In the genomic region with DNA sequence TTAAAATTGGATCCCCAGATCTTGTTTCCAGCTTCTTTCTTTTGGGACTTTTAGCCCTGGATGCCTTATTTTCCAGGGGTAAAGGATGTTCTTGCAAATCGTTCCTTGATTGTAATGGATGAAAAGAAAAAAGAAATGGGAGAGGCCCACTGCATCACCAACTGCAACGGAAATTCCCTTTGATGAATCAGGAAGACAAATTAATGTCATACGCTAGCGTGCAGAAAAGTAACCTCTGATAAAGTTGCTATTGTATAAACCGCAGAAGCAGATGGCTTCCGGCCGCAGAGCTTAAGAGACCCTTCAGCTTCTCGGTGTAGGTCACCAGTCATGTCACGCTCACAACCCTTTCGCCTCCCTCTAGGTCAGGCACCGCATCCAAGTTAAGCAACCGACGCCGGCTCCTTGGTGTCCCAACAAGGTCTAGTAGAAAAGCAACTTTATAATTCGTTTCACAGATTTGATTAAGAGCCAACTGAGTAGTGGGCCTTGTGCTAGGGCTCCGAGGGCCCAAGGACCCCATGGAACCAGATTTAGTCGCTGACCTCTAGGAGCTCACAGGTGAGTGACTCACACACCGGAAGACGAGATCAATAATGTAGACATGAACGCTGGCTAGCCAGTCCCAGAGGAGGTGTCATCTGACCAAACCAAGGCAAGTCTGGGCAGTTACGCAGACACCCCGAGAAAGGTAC, we compare ENCODE assay signal across 1 cellular context.
TF ChIP-seq lines count a peak whose summit lies in the region.

No MANE protein-coding gene starts in this region.

TF ChIP-seq in GM12878, 131 proteins besides CTCF, POLR2A, EP300 and RAD21 (continued from another document and continues in another):
- TF ChIP-seq, protein P1, sequence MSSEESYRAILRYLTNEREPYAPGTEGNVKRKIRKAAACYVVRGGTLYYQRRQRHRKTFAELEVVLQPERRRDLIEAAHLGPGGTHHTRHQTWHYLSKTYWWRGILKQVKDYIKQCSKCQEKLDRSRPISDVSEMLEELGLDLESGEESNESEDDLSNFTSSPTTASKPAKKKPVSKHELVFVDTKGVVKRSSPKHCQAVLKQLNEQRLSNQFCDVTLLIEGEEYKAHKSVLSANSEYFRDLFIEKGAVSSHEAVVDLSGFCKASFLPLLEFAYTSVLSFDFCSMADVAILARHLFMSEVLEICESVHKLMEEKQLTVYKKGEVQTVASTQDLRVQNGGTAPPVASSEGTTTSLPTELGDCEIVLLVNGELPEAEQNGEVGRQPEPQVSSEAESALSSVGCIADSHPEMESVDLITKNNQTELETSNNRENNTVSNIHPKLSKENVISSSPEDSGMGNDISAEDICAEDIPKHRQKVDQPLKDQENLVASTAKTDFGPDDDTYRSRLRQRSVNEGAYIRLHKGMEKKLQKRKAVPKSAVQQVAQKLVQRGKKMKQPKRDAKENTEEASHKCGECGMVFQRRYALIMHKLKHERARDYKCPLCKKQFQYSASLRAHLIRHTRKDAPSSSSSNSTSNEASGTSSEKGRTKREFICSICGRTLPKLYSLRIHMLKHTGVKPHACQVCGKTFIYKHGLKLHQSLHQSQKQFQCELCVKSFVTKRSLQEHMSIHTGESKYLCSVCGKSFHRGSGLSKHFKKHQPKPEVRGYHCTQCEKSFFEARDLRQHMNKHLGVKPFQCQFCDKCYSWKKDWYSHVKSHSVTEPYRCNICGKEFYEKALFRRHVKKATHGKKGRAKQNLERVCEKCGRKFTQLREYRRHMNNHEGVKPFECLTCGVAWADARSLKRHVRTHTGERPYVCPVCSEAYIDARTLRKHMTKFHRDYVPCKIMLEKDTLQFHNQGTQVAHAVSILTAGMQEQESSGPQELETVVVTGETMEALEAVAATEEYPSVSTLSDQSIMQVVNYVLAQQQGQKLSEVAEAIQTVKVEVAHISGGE (CRISPR knock-in tag; IDR thresholded peaks at IDR 0.05), result no peak
- TF ChIP-seq TCF3 (IDR thresholded peaks at IDR 0.05; ENCODE audit: borderline replicate concordance, insufficient read depth, low read depth, low read length) (peak; percentile 97), SIX5 (IDR thresholded peaks at IDR 0.05; ENCODE audit: low read depth, low read length, severe bottlenecking) (no peak), STAT1 (conservative IDR thresholded peaks at IDR 0.05) (peak; percentile 83; the same call in 1 of the 2 replicates), ZNF384 (IDR thresholded peaks at IDR 0.05; ENCODE audit: borderline replicate concordance, low read depth, low read length) (no peak), ZNF274 (IDR thresholded peaks at IDR 0.05; ENCODE audit: insufficient read depth, insufficient read length) (no peak), POLR2AphosphoS5 (IDR thresholded peaks at IDR 0.05; ENCODE audit: low read length) (peak; percentile 97), CBX5 (IDR thresholded peaks at IDR 0.05; ENCODE audit: low read depth) (peak; percentile 81; the same call in 1 of the 2 replicates), CBFB (IDR thresholded peaks at IDR 0.05; ENCODE audit: low read depth) (peak; percentile 97), MYB (IDR thresholded peaks at IDR 0.05; ENCODE audit: borderline replicate concordance, low read depth, low read length) (peak; percentile 91), ZZZ3 (IDR thresholded peaks at IDR 0.05; ENCODE audit: control insufficient read depth, insufficient read length, low read depth) (no peak), HDAC2 (IDR thresholded peaks at IDR 0.05) (no peak), SMAD5 (IDR thresholded peaks at IDR 0.05; ENCODE audit: low read depth) (peak; percentile 80), ZBED1 (IDR thresholded peaks at IDR 0.05; ENCODE audit: borderline replicate concordance) (peak; percentile 62; the same call in 1 of the 2 replicates), RBBP5 (conservative IDR thresholded peaks at IDR 0.05) (no peak; the same call in 1 of the 2 replicates), BHLHE40 (IDR thresholded peaks at IDR 0.05; ENCODE audit: borderline replicate concordance in 1 of 2, low read depth in 2 of 2, low read length in 1 of 2) (peak; percentile 38 to 53; a peak in 2 of 4 replicates), PAX5 (IDR thresholded peaks at IDR 0.05; ENCODE audit: borderline replicate concordance, low read depth, low read length) (peak; percentile 90), FOXK2 (IDR thresholded peaks at IDR 0.05) (no peak), EGR1 (IDR thresholded peaks at IDR 0.05; ENCODE audit: borderline replicate concordance in 1 of 2, low read depth in 2 of 2, low read length in 2 of 2) (0 out of 3 replicates have a peak, but pooled peaks of 1 of the 2 experiments have one; percentile 46), CBX3 (IDR thresholded peaks at IDR 0.05; ENCODE audit: borderline replicate concordance, low read depth) (no peak), ZSCAN29 (IDR thresholded peaks at IDR 0.05) (no peak), POLR2AphosphoS2 (IDR thresholded peaks at IDR 0.05; ENCODE audit: low read depth, low read length) (peak; percentile 93), TAF1 (IDR thresholded peaks at IDR 0.05; ENCODE audit: borderline replicate concordance, low read depth, low read length) (peak; percentile 81), IRF4 (IDR thresholded peaks at IDR 0.05; ENCODE audit: low read depth, low read length) (peak; percentile 39; the same call in 1 of the 2 replicates), NFIC (IDR thresholded peaks at IDR 0.05; ENCODE audit: low read depth, low read length) (peak; percentile 99), KAT2A (conservative IDR thresholded peaks at IDR 0.05; ENCODE audit: control insufficient read depth, low read depth, low read length) (no peak)
- TF ChIP-seq, protein P2, sequence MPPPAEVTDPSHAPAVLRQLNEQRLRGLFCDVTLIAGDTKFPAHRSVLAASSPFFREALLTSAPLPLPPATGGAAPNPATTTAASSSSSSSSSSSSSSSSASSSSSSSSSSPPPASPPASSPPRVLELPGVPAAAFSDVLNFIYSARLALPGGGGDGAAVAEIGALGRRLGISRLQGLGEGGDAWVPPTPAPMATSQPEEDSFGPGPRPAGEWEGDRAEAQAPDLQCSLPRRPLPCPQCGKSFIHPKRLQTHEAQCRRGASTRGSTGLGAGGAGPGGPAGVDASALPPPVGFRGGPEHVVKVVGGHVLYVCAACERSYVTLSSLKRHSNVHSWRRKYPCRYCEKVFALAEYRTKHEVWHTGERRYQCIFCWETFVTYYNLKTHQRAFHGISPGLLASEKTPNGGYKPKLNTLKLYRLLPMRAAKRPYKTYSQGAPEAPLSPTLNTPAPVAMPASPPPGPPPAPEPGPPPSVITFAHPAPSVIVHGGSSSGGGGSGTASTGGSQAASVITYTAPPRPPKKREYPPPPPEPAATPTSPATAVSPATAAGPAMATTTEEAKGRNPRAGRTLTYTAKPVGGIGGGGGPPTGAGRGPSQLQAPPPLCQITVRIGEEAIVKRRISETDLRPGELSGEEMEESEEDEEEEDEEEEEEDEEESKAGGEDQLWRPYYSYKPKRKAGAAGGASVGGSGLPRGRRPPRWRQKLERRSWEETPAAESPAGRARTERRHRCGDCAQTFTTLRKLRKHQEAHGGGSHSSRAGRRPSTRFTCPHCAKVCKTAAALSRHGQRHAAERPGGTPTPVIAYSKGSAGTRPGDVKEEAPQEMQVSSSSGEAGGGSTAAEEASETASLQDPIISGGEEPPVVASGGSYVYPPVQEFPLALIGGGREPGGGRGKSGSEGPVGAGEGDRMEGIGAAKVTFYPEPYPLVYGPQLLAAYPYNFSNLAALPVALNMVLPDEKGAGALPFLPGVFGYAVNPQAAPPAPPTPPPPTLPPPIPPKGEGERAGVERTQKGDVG (CRISPR knock-in tag; IDR thresholded peaks at IDR 0.05), result no peak
- TF ChIP-seq, protein P3, sequence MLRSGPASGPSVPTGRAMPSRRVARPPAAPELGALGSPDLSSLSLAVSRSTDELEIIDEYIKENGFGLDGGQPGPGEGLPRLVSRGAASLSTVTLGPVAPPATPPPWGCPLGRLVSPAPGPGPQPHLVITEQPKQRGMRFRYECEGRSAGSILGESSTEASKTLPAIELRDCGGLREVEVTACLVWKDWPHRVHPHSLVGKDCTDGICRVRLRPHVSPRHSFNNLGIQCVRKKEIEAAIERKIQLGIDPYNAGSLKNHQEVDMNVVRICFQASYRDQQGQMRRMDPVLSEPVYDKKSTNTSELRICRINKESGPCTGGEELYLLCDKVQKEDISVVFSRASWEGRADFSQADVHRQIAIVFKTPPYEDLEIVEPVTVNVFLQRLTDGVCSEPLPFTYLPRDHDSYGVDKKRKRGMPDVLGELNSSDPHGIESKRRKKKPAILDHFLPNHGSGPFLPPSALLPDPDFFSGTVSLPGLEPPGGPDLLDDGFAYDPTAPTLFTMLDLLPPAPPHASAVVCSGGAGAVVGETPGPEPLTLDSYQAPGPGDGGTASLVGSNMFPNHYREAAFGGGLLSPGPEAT (IDR thresholded peaks at IDR 0.05; ENCODE audit: low read depth), result peak; percentile 93
- TF ChIP-seq, protein P4, sequence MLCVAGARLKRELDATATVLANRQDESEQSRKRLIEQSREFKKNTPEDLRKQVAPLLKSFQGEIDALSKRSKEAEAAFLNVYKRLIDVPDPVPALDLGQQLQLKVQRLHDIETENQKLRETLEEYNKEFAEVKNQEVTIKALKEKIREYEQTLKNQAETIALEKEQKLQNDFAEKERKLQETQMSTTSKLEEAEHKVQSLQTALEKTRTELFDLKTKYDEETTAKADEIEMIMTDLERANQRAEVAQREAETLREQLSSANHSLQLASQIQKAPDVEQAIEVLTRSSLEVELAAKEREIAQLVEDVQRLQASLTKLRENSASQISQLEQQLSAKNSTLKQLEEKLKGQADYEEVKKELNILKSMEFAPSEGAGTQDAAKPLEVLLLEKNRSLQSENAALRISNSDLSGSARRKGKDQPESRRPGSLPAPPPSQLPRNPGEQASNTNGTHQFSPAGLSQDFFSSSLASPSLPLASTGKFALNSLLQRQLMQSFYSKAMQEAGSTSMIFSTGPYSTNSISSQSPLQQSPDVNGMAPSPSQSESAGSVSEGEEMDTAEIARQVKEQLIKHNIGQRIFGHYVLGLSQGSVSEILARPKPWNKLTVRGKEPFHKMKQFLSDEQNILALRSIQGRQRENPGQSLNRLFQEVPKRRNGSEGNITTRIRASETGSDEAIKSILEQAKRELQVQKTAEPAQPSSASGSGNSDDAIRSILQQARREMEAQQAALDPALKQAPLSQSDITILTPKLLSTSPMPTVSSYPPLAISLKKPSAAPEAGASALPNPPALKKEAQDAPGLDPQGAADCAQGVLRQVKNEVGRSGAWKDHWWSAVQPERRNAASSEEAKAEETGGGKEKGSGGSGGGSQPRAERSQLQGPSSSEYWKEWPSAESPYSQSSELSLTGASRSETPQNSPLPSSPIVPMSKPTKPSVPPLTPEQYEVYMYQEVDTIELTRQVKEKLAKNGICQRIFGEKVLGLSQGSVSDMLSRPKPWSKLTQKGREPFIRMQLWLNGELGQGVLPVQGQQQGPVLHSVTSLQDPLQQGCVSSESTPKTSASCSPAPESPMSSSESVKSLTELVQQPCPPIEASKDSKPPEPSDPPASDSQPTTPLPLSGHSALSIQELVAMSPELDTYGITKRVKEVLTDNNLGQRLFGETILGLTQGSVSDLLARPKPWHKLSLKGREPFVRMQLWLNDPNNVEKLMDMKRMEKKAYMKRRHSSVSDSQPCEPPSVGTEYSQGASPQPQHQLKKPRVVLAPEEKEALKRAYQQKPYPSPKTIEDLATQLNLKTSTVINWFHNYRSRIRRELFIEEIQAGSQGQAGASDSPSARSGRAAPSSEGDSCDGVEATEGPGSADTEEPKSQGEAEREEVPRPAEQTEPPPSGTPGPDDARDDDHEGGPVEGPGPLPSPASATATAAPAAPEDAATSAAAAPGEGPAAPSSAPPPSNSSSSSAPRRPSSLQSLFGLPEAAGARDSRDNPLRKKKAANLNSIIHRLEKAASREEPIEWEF (IDR thresholded peaks at IDR 0.05; ENCODE audit: insufficient replicate concordance, low read depth, low read length), result peak; percentile 93
- TF ChIP-seq, protein P5, sequence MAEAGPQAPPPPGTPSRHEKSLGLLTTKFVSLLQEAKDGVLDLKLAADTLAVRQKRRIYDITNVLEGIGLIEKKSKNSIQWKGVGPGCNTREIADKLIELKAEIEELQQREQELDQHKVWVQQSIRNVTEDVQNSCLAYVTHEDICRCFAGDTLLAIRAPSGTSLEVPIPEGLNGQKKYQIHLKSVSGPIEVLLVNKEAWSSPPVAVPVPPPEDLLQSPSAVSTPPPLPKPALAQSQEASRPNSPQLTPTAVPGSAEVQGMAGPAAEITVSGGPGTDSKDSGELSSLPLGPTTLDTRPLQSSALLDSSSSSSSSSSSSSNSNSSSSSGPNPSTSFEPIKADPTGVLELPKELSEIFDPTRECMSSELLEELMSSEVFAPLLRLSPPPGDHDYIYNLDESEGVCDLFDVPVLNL (IDR thresholded peaks at IDR 0.05; ENCODE audit: low read depth, low read length), result 0 out of 2 replicates have a peak, but pooled peaks have one; percentile 32
- TF ChIP-seq, protein P6, sequence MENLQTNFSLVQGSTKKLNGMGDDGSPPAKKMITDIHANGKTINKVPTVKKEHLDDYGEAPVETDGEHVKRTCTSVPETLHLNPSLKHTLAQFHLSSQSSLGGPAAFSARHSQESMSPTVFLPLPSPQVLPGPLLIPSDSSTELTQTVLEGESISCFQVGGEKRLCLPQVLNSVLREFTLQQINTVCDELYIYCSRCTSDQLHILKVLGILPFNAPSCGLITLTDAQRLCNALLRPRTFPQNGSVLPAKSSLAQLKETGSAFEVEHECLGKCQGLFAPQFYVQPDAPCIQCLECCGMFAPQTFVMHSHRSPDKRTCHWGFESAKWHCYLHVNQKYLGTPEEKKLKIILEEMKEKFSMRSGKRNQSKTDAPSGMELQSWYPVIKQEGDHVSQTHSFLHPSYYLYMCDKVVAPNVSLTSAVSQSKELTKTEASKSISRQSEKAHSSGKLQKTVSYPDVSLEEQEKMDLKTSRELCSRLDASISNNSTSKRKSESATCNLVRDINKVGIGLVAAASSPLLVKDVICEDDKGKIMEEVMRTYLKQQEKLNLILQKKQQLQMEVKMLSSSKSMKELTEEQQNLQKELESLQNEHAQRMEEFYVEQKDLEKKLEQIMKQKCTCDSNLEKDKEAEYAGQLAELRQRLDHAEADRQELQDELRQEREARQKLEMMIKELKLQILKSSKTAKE (IDR thresholded peaks at IDR 0.05; ENCODE audit: low read depth, poor library complexity, severe bottlenecking), result peak; percentile 92
- TF ChIP-seq, protein P7, sequence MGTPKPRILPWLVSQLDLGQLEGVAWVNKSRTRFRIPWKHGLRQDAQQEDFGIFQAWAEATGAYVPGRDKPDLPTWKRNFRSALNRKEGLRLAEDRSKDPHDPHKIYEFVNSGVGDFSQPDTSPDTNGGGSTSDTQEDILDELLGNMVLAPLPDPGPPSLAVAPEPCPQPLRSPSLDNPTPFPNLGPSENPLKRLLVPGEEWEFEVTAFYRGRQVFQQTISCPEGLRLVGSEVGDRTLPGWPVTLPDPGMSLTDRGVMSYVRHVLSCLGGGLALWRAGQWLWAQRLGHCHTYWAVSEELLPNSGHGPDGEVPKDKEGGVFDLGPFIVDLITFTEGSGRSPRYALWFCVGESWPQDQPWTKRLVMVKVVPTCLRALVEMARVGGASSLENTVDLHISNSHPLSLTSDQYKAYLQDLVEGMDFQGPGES (IDR thresholded peaks at IDR 0.05), result no peak
